29 cellular contexts compared by ENCODE assay signal in genomic region chr4:47566975-47567374, GRCh38.
"Had no signal": no experiment of that assay in that cellular context is flagged by ENCODE, and none has a peak within 500 bp of the region (broad histone marks: within the 10 kb centered on the region; RNA-seq: fewer than 3 reads in every experiment).

No MANE protein-coding gene starts in this region.

- H3K27me3 ChIP-seq: esophagus squamous epithelium, gastroesophageal sphincter had no signal

- DNase-seq: activated B cell treated with CpG ODN at 0.5 μM for 24 hours; activated CD4-positive, alpha-beta T cell treated with anti-CD3 and anti-CD28 coated beads for 48 hours; activated CD4-positive, alpha-beta T cell treated with anti-CD3 and anti-CD28 coated beads, Interleukin-2, amount 50 U/mL, for 1 hour; activated CD4-positive, alpha-beta T cell treated with anti-CD3 and anti-CD28 coated beads, Interleukin-2, amount 50 U/mL, for 48 hours; activated CD8-positive, alpha-beta memory T cell treated with anti-CD3 and anti-CD28 coated beads for 24 hours; activated CD8-positive, alpha-beta T cell treated with anti-CD3 and anti-CD28 coated beads for 36 hours; activated effector memory CD4-positive, alpha-beta T cell treated with Interleukin-2 at 50 U/mL for 16 hours; activated gamma-delta T cell treated with Interleukin-2 at 50 U/mL for 16 hours; activated naive CD4-positive, alpha-beta T cell treated with anti-CD3 and anti-CD28 coated beads, Interleukin-2, amount 50 U/mL, for 16 hours; activated naive CD4-positive, alpha-beta T cell treated with Interleukin-2 at 50 U/mL for 16 hours; activated T-cell treated with anti-CD3 and anti-CD28 coated beads, Interleukin-2, amount 50 U/mL, for 4 hours; amniotic stem cell; anterior cingulate cortex; caudate nucleus; cortex of kidney; dermis blood vessel endothelial cell; effector CD4-positive, alpha-beta T cell; effector memory CD8-positive, alpha-beta T cell; esophagus squamous epithelium; foreskin melanocyte; T-helper 1 cell; T-helper 17 cell; T1000; WERI-Rb-1 had no signal

- H3K4me1 ChIP-seq: gastroesophageal sphincter had no signal

- H3K36me3 ChIP-seq: WERI-Rb-1 had no signal

- FAIRE-seq: astrocyte, colon had no signal

- H3K9me3 ChIP-seq: esophagus squamous epithelium, gastroesophageal sphincter had no signal

- H3K4me3 ChIP-seq: esophagus squamous epithelium, gastroesophageal sphincter had no signal

- ATAC-seq: activated CD4-positive, CD25-positive, alpha-beta regulatory T cell treated with anti-CD3 and anti-CD28 coated beads, Interleukin-2, amount 50 U/mL, for 24 hours; activated CD8-positive, alpha-beta T cell treated with anti-CD3 and anti-CD28 coated beads for 36 hours; activated T-cell treated with anti-CD3 and anti-CD28 coated beads, Interleukin-2, amount 50 U/mL, for 4 hours; activated T-helper 17 cell treated with anti-CD3 and anti-CD28 coated beads, Interleukin-2, amount 50 U/mL, for 72 hours; effector memory CD8-positive, alpha-beta T cell; gastroesophageal sphincter; T-helper 17 cell had no signal

- H3K27ac ChIP-seq: esophagus squamous epithelium, gastroesophageal sphincter, WERI-Rb-1 had no signal
